9 cellular contexts compared by ENCODE assay signal in the genomic region with DNA sequence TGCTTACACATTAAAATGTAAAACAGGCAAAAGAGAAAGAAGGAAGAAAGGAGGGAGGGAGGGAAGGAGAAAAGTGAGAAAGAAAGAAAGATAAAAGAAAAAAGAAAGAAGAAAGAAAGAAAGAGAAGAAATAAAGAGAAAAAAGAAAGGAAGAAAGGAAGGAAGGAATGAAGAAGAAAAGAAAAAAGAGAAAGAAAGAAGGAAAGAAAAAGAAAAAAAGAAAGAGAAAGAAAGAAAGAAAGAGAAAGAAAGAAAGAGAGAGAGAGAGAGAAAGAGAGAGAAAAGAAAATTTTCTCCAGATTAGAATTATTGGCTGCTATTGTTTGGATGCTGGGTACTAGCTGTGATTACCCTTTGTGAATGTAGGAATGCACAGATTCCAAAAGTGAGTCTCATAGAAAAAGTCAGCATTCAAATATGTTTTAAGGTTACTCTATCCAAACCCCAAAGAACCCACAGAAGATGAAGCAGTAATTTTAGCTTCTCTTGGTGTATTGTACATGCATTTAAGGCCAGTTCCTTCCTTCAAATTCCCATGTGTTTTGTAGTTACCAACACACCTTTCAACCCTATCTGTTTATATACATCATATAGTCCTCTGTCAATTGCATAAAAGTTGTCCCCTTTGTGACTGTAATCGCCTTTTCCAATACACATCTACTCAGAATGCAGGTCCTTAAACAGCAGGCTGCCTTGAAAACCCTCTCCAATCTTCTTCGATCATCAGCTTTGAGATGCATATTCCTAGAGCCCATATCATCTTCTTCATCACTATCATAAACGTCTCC. TPM values are rescaled to one million over a fixed set of nuclear protein-coding genes. Genes with fewer than 3 reads are reported as not detected.
A peak's percentile ranks its signal among the peaks of the same experiment; 100 is the strongest.
DNase-seq lines count a peak whose midpoint lies in the region; ATAC-seq and TF ChIP-seq lines count a peak whose summit lies in the region.
"Had no signal": no experiment of that assay in that cellular context is flagged by ENCODE, and none has a peak within 500 bp of the region (broad histone marks: within the 10 kb centered on the region; RNA-seq: fewer than 3 reads in every experiment).

No MANE protein-coding gene starts in this region.

- no peak for DNase-seq in T-helper 2 cell treated with Interferon-gamma antibody and Interleukin-4, amounts not matched to agents 5 μg/mL and 100 μg/mL, for 36 hours (ENCODE audit: low spot score)
- DNase-seq in T-helper 2 cell: no peak
- peak; percentile 55 for DNase-seq in LHCN-M2 (ENCODE audit: low read depth)
- no peak for DNase-seq in chondrocyte (ENCODE audit: low spot score)
- DNase-seq in SHP77 (lab: John Stamatoyannopoulos, UW): no peak

- peaks cover 0 to 9% of the 10 kb centered on the region in 2 donors for H3K36me3 ChIP-seq in mucosa of rectum (ENCODE audit: control insufficient read depth in 2 of 2, insufficient read depth in 2 of 2, low read length in 2 of 2)

- peaks cover 35% of the 10 kb centered on the region for H3K36me3 Mint-ChIP-seq in T-helper 2 cell treated with Interferon-gamma antibody and Interleukin-4, amounts not matched to agents 5 μg/mL and 100 μg/mL, for 36 hours (ENCODE audit: low read depth)
- H3K36me3 Mint-ChIP-seq in chondrocyte (ENCODE audit: low read depth): no peaks in the 10 kb centered on the region

- peak overlapping the region; percentile 96 to 99 for H3K27ac ChIP-seq in mucosa of rectum (ENCODE audit: low read depth in 2 of 2, low read length in 2 of 2)

- H3K4me1 Mint-ChIP-seq in T-helper 2 cell treated with Interferon-gamma antibody and Interleukin-4, amounts not matched to agents 5 μg/mL and 100 μg/mL, for 36 hours (ENCODE audit: low read depth): peaks cover 43% of the 10 kb centered on the region
- H3K4me1 Mint-ChIP-seq in chondrocyte (ENCODE audit: low read depth): peaks cover 39% of the 10 kb centered on the region

- ATAC-seq in GM18517 (IDR thresholded peaks at IDR 0.05; ENCODE audit: unreplicated experiment) (no peak), GM21737 (IDR thresholded peaks at IDR 0.05; ENCODE audit: unreplicated experiment) (no peak)

- no peaks in the 10 kb centered on the region for H3K9me3 ChIP-seq in mucosa of rectum (ENCODE audit: control insufficient read depth in 2 of 2, low read length in 2 of 2)

- H3K4me3 Mint-ChIP-seq in T-helper 2 cell treated with Interferon-gamma antibody and Interleukin-4, amounts not matched to agents 5 μg/mL and 100 μg/mL, for 36 hours: peak overlapping the region; percentile 93
- peak overlapping the region; percentile 93 for H3K4me3 Mint-ChIP-seq in chondrocyte (ENCODE audit: unreplicated experiment)

- no peaks in the 10 kb centered on the region for H3K27me3 Mint-ChIP-seq in T-helper 2 cell treated with Interferon-gamma antibody and Interleukin-4, amounts not matched to agents 5 μg/mL and 100 μg/mL, for 36 hours (ENCODE audit: low read depth)
- no peaks in the 10 kb centered on the region for H3K27me3 Mint-ChIP-seq in chondrocyte (ENCODE audit: low read depth)

- H3K4me3 ChIP-seq in mucosa of rectum (ENCODE audit: low read length in 2 of 2): peak overlapping the region; percentile 93 to 96

- H3K9me3 Mint-ChIP-seq in T-helper 2 cell treated with Interferon-gamma antibody and Interleukin-4, amounts not matched to agents 5 μg/mL and 100 μg/mL, for 36 hours: no peaks in the 10 kb centered on the region
- no peaks in the 10 kb centered on the region for H3K9me3 Mint-ChIP-seq in chondrocyte (ENCODE audit: low read depth)

- H3K4me1 ChIP-seq in mucosa of rectum (ENCODE audit: control insufficient read depth in 2 of 2, insufficient read depth in 2 of 2, low read length in 2 of 2): peaks cover 20 to 26% of the 10 kb centered on the region in 2 donors

- peak overlapping the region; percentile 91 for H3K27ac Mint-ChIP-seq in T-helper 2 cell treated with Interferon-gamma antibody and Interleukin-4, amounts not matched to agents 5 μg/mL and 100 μg/mL, for 36 hours
- H3K27ac Mint-ChIP-seq in chondrocyte (ENCODE audit: unreplicated experiment): peak overlapping the region; percentile 97

- H3K27me3 ChIP-seq in mucosa of rectum (ENCODE audit: control insufficient read depth in 2 of 2, insufficient read depth in 2 of 2, low read length in 2 of 2): no peaks in the 10 kb centered on the region

- H3K9ac ChIP-seq in mucosa of rectum (ENCODE audit: low read depth in 1 of 2, low read length in 2 of 2): peak overlapping the region; percentile 89 to 90

- TF ChIP-seq CTCF in chondrocyte (IDR thresholded peaks at IDR 0.05): no peak

RNA-seq across cellular contexts. Expression of a gene that starts 0.8 kb away (rescaled TPM):
- total RNA-seq in LHCN-M2 (2014; rRNA removed) (80.3 and 80.8 TPM in 2 replicates), chondrocyte (10.8 to 22.3 TPM (median 11.6 TPM) in 3 replicates)
- polyA plus RNA-seq in LHCN-M2 (2012): 12.4 TPM

RNA-seq across cellular contexts. Expression of a gene that starts 30.1 kb away (rescaled TPM):
- total RNA-seq in LHCN-M2 (2014; rRNA removed): 0.38 and 1.2 TPM in 2 replicates
- 4.3 TPM for polyA plus RNA-seq in LHCN-M2 (2012)
- total RNA-seq in chondrocyte: 3.1 to 4.4 TPM (median 3.4 TPM) in 3 replicates

RNA-seq across cellular contexts. Expression of a gene that starts 34.8 kb away (rescaled TPM):
- total RNA-seq in LHCN-M2 (2014; rRNA removed) (37.0 and 38.9 TPM in 2 replicates), chondrocyte (1.3 to 7.6 TPM (median 1.6 TPM) in 3 replicates)
- polyA plus RNA-seq in LHCN-M2 (2012): 4.9 TPM

RNA-seq across cellular contexts. Expression of a gene that starts 55.8 kb away (rescaled TPM):
- total RNA-seq in LHCN-M2 (2014; rRNA removed): not detected in 2 replicates
- polyA plus RNA-seq in LHCN-M2 (2012): not detected
- not detected in 3 replicates for total RNA-seq in chondrocyte
- total RNA-seq: glomerular endothelial cell had no signal
